23 cellular contexts compared by ENCODE assay signal in genomic region chr1:93151474-93151873, GRCh38.
"Had no signal": no experiment of that assay in that cellular context is flagged by ENCODE, and none has a peak within 500 bp of the region (broad histone marks: within the 10 kb centered on the region; RNA-seq: fewer than 3 reads in every experiment).

No MANE protein-coding gene starts in this region.

- H3K4me1 Mint-ChIP-seq: mesothelial cell of epicardium, neural progenitor cell had no signal

- H3K4me3 Mint-ChIP-seq: mesothelial cell of epicardium, natural killer cell, neural progenitor cell had no signal

- H3K4me3 ChIP-seq: esophagus squamous epithelium, gastroesophageal sphincter, neural progenitor cell, pancreas, suprapubic skin, thyroid gland, upper lobe of left lung, uterus had no signal

- ATAC-seq: gastroesophageal sphincter; left lobe of liver; natural killer cell; pancreas; right cardiac atrium; stimulated activated naive CD8-positive, alpha-beta T cell treated with anti-CD3 and anti-CD28 coated beads, Interleukin-15, Interleukin-2, amounts not matched to agents 100 U/mL and 50 U/mL, for 24 hours had no signal

- H3K9me3 Mint-ChIP-seq: mesothelial cell of epicardium, natural killer cell, neural progenitor cell had no signal

- H3K27me3 ChIP-seq: esophagus squamous epithelium, gastroesophageal sphincter, neural progenitor cell, pancreas, suprapubic skin, thyroid gland, upper lobe of left lung, uterus had no signal

- H3K27ac ChIP-seq: esophagus squamous epithelium, gastroesophageal sphincter, neural progenitor cell, pancreas, suprapubic skin, thyroid gland, upper lobe of left lung, uterus had no signal

- H3K36me3 Mint-ChIP-seq: natural killer cell had no signal

- H3K9me3 ChIP-seq: esophagus squamous epithelium, gastroesophageal sphincter, pancreas, suprapubic skin, thyroid gland, upper lobe of left lung, uterus had no signal

- H3K4me1 ChIP-seq: esophagus squamous epithelium, neural progenitor cell, pancreas, suprapubic skin, thyroid gland, upper lobe of left lung, uterus had no signal

- H3K36me3 ChIP-seq: pancreas, uterus had no signal

- H3K27ac Mint-ChIP-seq: mesothelial cell of epicardium, neural progenitor cell, progenitor cell of endocrine pancreas had no signal

- DNase-seq: effector memory CD4-positive, alpha-beta T cell; esophagus squamous epithelium; foreskin fibroblast; glutamatergic neuron; islet precursor cell; mammary epithelial cell; natural killer cell; nucleus accumbens; pancreas; right cardiac atrium; small intestine; stimulated activated CD4-positive, alpha-beta T cell treated with anti-CD3 and anti-CD28 coated beads, Interleukin-12 subunit alpha, Interleukin-12 subunit beta, amount 100 ng/mL, for 4 hours; stimulated activated CD4-positive, alpha-beta T cell treated with anti-CD3 and anti-CD28 coated beads, Interleukin-2, amount 100 ng/mL, for 48 hours; stimulated activated naive CD8-positive, alpha-beta T cell treated with anti-CD3 and anti-CD28 coated beads, Interleukin-15, Interleukin-2, amounts not matched to agents 100 U/mL and 50 U/mL, for 24 hours; thyroid gland; upper lobe of left lung; uterus had no signal

- H3K27me3 Mint-ChIP-seq: progenitor cell of endocrine pancreas had no signal
